In the genomic region with DNA sequence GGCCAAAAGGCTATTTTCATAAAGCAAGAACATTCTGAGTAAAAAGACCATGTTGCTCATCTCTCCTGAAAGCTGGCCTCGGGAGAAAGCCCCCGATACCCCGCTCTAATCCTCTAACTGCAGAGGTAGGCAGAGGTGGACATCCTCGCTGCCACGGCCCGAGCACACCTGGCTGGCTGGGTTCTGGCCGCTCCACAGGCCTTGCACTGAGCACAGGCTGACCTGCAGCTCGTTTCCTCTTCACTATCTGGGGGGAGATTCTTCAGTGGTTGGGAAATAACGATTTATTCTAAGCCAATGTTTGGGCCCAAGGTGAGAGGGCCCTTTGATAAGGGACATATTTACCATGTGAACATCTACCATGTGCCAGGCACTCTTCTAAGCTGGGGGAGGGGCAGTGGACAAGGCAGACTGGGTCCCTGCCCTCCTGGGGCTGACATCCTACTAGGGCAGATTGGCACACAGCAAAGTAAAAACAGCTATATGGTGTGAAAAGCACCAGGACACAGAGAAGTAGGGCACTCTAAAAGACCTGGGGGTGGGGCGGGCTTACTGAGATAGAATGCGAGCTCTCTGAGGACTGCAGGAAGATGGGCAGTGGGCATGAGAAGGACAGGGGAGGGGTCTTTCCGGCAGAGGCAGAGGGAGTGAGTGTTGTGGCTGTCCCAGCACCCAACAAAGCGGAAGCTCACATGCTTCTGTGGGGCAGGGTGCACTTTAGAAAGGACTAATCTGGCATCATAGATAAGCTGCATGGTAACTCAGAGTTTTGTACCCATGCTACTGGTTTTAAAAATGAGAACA, we compare ENCODE assay signal across 13 cellular contexts.
DNase-seq lines count a peak whose midpoint lies in the region; ATAC-seq and TF ChIP-seq lines count a peak whose summit lies in the region.
"Had no signal": no experiment of that assay in that cellular context is flagged by ENCODE, and none has a peak within 500 bp of the region (broad histone marks: within the 10 kb centered on the region; RNA-seq: fewer than 3 reads in every experiment).

No MANE protein-coding gene starts in this region.

- H2AFZ ChIP-seq in ACC112 (ENCODE audit: low read length, unreplicated experiment) = no peak overlapping the region

- peak overlapping the region in 3 of 5 experiments; percentile 23 to 58 (median 24) for H3K27ac Mint-ChIP-seq in brain
- H3K27ac Mint-ChIP-seq: activated CD4-positive, alpha-beta memory T cell treated with anti-CD3 and anti-CD28 coated beads, Interleukin-2, amount 10 ng/mL, durations not matched to agents 7 days and 5 days; nephron progenitor cell had no signal

- TF ChIP-seq CTCF in brain (conservative IDR thresholded peaks at IDR 0.05) = no peak
- no peak for TF ChIP-seq CTCF in BE2C (IDR thresholded peaks at IDR 0.05; ENCODE audit: low read depth, low read length)

- H3K36me3 ChIP-seq in ACC112 (ENCODE audit: insufficient read depth, low read length) = no peaks in the 10 kb centered on the region
- peaks cover 3% of the 10 kb centered on the region for H3K36me3 ChIP-seq in muscle layer of colon (ENCODE audit: insufficient read depth, low read length)
- H3K36me3 ChIP-seq in BE2C = no peaks in the 10 kb centered on the region

- H3K4me1 ChIP-seq in ACC112 (ENCODE audit: control insufficient read depth, insufficient read depth, low read length, unreplicated experiment) (peaks cover 37% of the 10 kb centered on the region), muscle layer of colon (ENCODE audit: insufficient read depth, low read length) (peaks cover 62% of the 10 kb centered on the region), BE2C (no peaks in the 10 kb centered on the region; the same call in 1 of the 2 replicates)

- no peak overlapping the region for H3K4me3 Mint-ChIP-seq in brain
- H3K4me3 Mint-ChIP-seq: activated CD4-positive, alpha-beta memory T cell treated with anti-CD3 and anti-CD28 coated beads, Interleukin-2, amount 10 ng/mL, durations not matched to agents 7 days and 5 days; nephron progenitor cell had no signal

- H3K9me3 ChIP-seq in muscle layer of colon (ENCODE audit: low read length) (no peaks in the 10 kb centered on the region), BE2C (no peaks in the 10 kb centered on the region)

- DNase-seq in HUDEP-2 (lab: John Stamatoyannopoulos, UW; ENCODE audit: unreplicated experiment in 76 of 76) (peak in 71 of 76 experiments; percentile 16 to 80 (median 55)), BE2C (no peak), NCI-H1436 (lab: John Stamatoyannopoulos, UW) (no peak)
- no peak for DNase-seq in stimulated activated CD4-positive, alpha-beta T cell treated with anti-CD3 and anti-CD28 coated beads, Interleukin-4, amount 100 ng/mL, for 4 hours
- DNase-seq: activated CD4-positive, alpha-beta memory T cell treated with anti-CD3 and anti-CD28 coated beads, Interleukin-2, amount 10 ng/mL, durations not matched to agents 7 days and 5 days; C1 segment of cervical spinal cord; NCI-H146; nephron progenitor cell; RPMI8226 had no signal

- H3K27ac ChIP-seq in ACC112 (ENCODE audit: low read depth, low read length) = peak overlapping the region; percentile 79
- H3K27ac ChIP-seq in muscle layer of colon (ENCODE audit: low read depth, low read length) = peak overlapping the region; percentile 43

- H3K4me3 ChIP-seq in ACC112 (ENCODE audit: low read depth, low read length) (no peak overlapping the region), muscle layer of colon (ENCODE audit: low read depth in 1 of 2, low read length in 2 of 2) (no peak overlapping the region), BE2C (ENCODE audit: low read depth, low read length) (no peak overlapping the region)

- H3K27me3 ChIP-seq in ACC112 (ENCODE audit: insufficient read depth, low read length) = no peaks in the 10 kb centered on the region
- H3K27me3 ChIP-seq in muscle layer of colon (ENCODE audit: control insufficient read depth in 1 of 2, insufficient read depth in 2 of 2, low read length in 2 of 2) = no peaks in the 10 kb centered on the region
- no peaks in the 10 kb centered on the region for H3K27me3 ChIP-seq in BE2C

- peaks cover 3% of the 10 kb centered on the region for H3K36me3 Mint-ChIP-seq in brain

- peaks cover 2% of the 10 kb centered on the region for H3K27me3 Mint-ChIP-seq in brain
- H3K27me3 Mint-ChIP-seq: activated CD4-positive, alpha-beta memory T cell treated with anti-CD3 and anti-CD28 coated beads, Interleukin-2, amount 10 ng/mL, durations not matched to agents 7 days and 5 days had no signal

- H3K9me3 Mint-ChIP-seq in brain = no peaks in the 10 kb centered on the region
- H3K9me3 Mint-ChIP-seq: activated CD4-positive, alpha-beta memory T cell treated with anti-CD3 and anti-CD28 coated beads, Interleukin-2, amount 10 ng/mL, durations not matched to agents 7 days and 5 days; nephron progenitor cell had no signal

- no peak for ATAC-seq in GM19467 (IDR thresholded peaks at IDR 0.05; ENCODE audit: unreplicated experiment)

- peaks cover 31% of the 10 kb centered on the region for H3K79me2 ChIP-seq in ACC112 (ENCODE audit: control insufficient read depth, insufficient read depth, low read length, unreplicated experiment)

- H3K9ac ChIP-seq in muscle layer of colon (ENCODE audit: low read length) = no peak overlapping the region

- H3K4me1 Mint-ChIP-seq in brain = peaks cover 58% of the 10 kb centered on the region

Comparison
In these comparisons a context has a peak if more than half of its experiments do, and no peak if none do; other contexts are left out.
1. DNase-seq: peak in HUDEP-2 (71 of 76); none in BE2C (single experiment), stimulated activated CD4-positive, alpha-beta T cell treated with anti-CD3 and anti-CD28 coated beads, Interleukin-4, amount 100 ng/mL, for 4 hours (0 of 2) and NCI-H1436 (single experiment).